In the genomic region with DNA sequence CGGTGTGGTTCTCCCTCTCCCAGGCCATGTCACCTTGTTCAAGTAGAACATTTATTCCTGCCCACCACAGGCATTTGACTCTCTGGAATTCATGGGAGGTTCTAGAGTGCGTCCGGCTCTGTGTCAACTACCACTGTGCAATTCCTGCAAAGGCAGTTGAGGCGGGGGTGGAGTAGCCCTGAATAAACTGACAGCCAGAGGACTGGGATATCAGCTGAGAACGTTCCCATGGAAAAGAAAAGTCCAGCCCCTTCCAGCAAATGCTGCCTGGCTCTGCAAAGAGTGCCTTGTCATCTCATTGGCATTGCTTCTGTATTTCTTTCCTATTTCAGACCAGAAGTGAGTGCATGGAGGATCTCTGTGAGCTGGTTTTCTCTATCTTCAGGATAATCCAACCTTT, we compare ENCODE assay signal across 13 cellular contexts. TPM values are rescaled to one million over a fixed set of nuclear protein-coding genes. Genes with fewer than 3 reads are reported as not detected.
A peak's percentile ranks its signal among the peaks of the same experiment; 100 is the strongest.
DNase-seq lines count a peak whose midpoint lies in the region; ATAC-seq, FAIRE-seq and TF ChIP-seq lines count a peak whose summit lies in the region.
"Had no signal": no experiment of that assay in that cellular context is flagged by ENCODE, and none has a peak within 500 bp of the region (broad histone marks: within the 10 kb centered on the region; RNA-seq: fewer than 3 reads in every experiment).

No MANE protein-coding gene starts in this region.

- no peak overlapping the region for H3K18ac ChIP-seq in trophoblast cell (ENCODE audit: low read length)

- H3K4me2 ChIP-seq in astrocyte (ENCODE audit: low read length), result no peak overlapping the region
- H3K4me2 ChIP-seq in trophoblast cell (ENCODE audit: low read length), result no peak overlapping the region

- WGBS in heart right ventricle, 2 donors, result 65% methylated on average over 5 of the region's 5 CpGs
- no CpG with 5 or more reads among the region's 5 CpGs for WGBS in trophoblast cell (ENCODE audit: extremely low coverage, insufficient coverage, insufficient read length)

- H3K79me1 ChIP-seq in trophoblast cell (ENCODE audit: low read length), result no peaks in the 10 kb centered on the region

- H4K8ac ChIP-seq in trophoblast cell (ENCODE audit: low read depth, low read length), result no peak overlapping the region

- no peak overlapping the region for H2AK5ac ChIP-seq in trophoblast cell (ENCODE audit: low read length)

- peaks cover 34% of the 10 kb centered on the region for H3K4me1 Mint-ChIP-seq in astrocyte (ENCODE audit: low read depth, unreplicated experiment)
- H3K4me1 Mint-ChIP-seq in activated CD4-positive, alpha-beta memory T cell treated with anti-CD3 and anti-CD28 coated beads for 36 hours (ENCODE audit: low read depth), result peaks cover 4% of the 10 kb centered on the region

- H3K23ac ChIP-seq in trophoblast cell (ENCODE audit: low read length), result no peak overlapping the region

- H4K91ac ChIP-seq in trophoblast cell (ENCODE audit: low read depth, low read length), result no peak overlapping the region

- no peak overlapping the region for H3K4me3 Mint-ChIP-seq in astrocyte (ENCODE audit: unreplicated experiment)
- no peak overlapping the region for H3K4me3 Mint-ChIP-seq in activated CD4-positive, alpha-beta memory T cell treated with anti-CD3 and anti-CD28 coated beads for 36 hours
- H3K4me3 Mint-ChIP-seq: activated CD4-positive, alpha-beta memory T cell treated with anti-CD3 and anti-CD28 coated beads, Interleukin-2, amount 10 ng/mL, durations not matched to agents 7 days and 5 days; activated naive CD8-positive, alpha-beta T cell; stimulated activated naive CD8-positive, alpha-beta T cell treated with anti-CD3 and anti-CD28 coated beads, Interleukin-15, Interleukin-2, amounts not matched to agents 100 ng/mL and 50 ng/mL, for 24 hours had no signal

- H3K14ac ChIP-seq in trophoblast cell (ENCODE audit: low read length), result no peak overlapping the region

- H3K4me3 ChIP-seq in AG10803 (ENCODE audit: low read length), result no peak overlapping the region
- H3K4me3 ChIP-seq in astrocyte (ENCODE audit: insufficient read depth, low read depth, low read length), result no peak overlapping the region
- H3K4me3 ChIP-seq in heart right ventricle, result no peak overlapping the region
- no peak overlapping the region for H3K4me3 ChIP-seq in trophoblast cell (ENCODE audit: low read depth, low read length)

- peak; percentile 36 to 85 (median 57) for ATAC-seq in heart right ventricle

- no peak for FAIRE-seq in astrocyte (lab: Jason Lieb, UNC)

- H3K36me3 Mint-ChIP-seq in astrocyte (ENCODE audit: low read depth, unreplicated experiment), result no peaks in the 10 kb centered on the region
- peaks cover 2% of the 10 kb centered on the region for H3K36me3 Mint-ChIP-seq in activated CD4-positive, alpha-beta memory T cell treated with anti-CD3 and anti-CD28 coated beads for 36 hours
- H3K36me3 Mint-ChIP-seq: activated naive CD8-positive, alpha-beta T cell had no signal

- H3K9me3 ChIP-seq in astrocyte (ENCODE audit: insufficient read depth, low read depth, low read length), result no peaks in the 10 kb centered on the region
- H3K9me3 ChIP-seq in heart right ventricle, result no peaks in the 10 kb centered on the region
- no peaks in the 10 kb centered on the region for H3K9me3 ChIP-seq in trophoblast cell (ENCODE audit: insufficient read depth, low read depth, low read length)

- no peak overlapping the region for H4K12ac ChIP-seq in trophoblast cell (ENCODE audit: low read depth, low read length)

- no peak overlapping the region for H2BK5ac ChIP-seq in trophoblast cell (ENCODE audit: low read depth, low read length, poor library complexity)

- H3K27ac ChIP-seq in astrocyte (ENCODE audit: low read depth, low read length), result no peak overlapping the region
- peak overlapping the region in 4 of 10 donors; percentile 19 to 88 (median 41) for H3K27ac ChIP-seq in heart right ventricle
- no peak overlapping the region for H3K27ac ChIP-seq in trophoblast cell (ENCODE audit: low read depth, low read length)

- H3K27me3 ChIP-seq in astrocyte (ENCODE audit: insufficient read depth, low read length) (peaks cover 7% of the 10 kb centered on the region), heart right ventricle (no peaks in the 10 kb centered on the region), trophoblast cell (ENCODE audit: insufficient read depth, low read length) (no peaks in the 10 kb centered on the region)

- H4K20me1 ChIP-seq in astrocyte (ENCODE audit: insufficient read depth, low read length), result peaks cover 3% of the 10 kb centered on the region

- H3K4ac ChIP-seq in trophoblast cell (ENCODE audit: low read depth, low read length), result no peak overlapping the region

- TF ChIP-seq CTCF in AG10803 (conservative IDR thresholded peaks at IDR 0.05; ENCODE audit: low read length) (no peak), astrocyte (IDR thresholded peaks at IDR 0.05; ENCODE audit: insufficient read depth, low read depth, low read length) (no peak), heart right ventricle (IDR thresholded peaks at IDR 0.05) (no peak)

- intact Hi-C loops in heart right ventricle (cut with DNase I), result loop anchor here in 1 of 10 donors (5.0 kb wide), 1 partner anchor 106 kb away; no protein-coding TSS in a partner anchor
- intact Hi-C loops in activated CD4-positive, alpha-beta memory T cell treated with anti-CD3 and anti-CD28 coated beads for 36 hours (cut with micrococcal nuclease), result no loop called here

- DNase-seq in AG10803 (ENCODE audit: low read depth) (peak; percentile 55), astrocyte (ENCODE audit: low read depth) (peak; percentile 79), heart right ventricle (peak in 1 of 2 donors; percentile 39), non-pigmented ciliary epithelial cell (ENCODE audit: low read depth) (peak; percentile 65), NCI-H2171 treated with DMSO at 0.1 percent for 48 hours (lab: John Stamatoyannopoulos, UW) (no peak), trophoblast cell (no peak)
- no peak for DNase-seq in activated T-cell treated with anti-CD3 and anti-CD28 coated beads, Interleukin-2, amount 50 U/mL, for 48 hours
- DNase-seq in activated CD4-positive, alpha-beta memory T cell treated with anti-CD3 and anti-CD28 coated beads for 36 hours, result no peak
- DNase-seq: activated CD4-positive, alpha-beta memory T cell treated with anti-CD3 and anti-CD28 coated beads, Interleukin-2, amount 10 ng/mL, durations not matched to agents 7 days and 5 days; NK-92 treated with Interleukin-12 subunit alpha and Interleukin-12 subunit beta, amount 100 ng/mL, for 24 hours; stimulated activated CD4-positive, alpha-beta T cell treated with anti-CD3 and anti-CD28 coated beads, Interleukin-2, amount 100 ng/mL, for 48 hours had no signal

- H2BK12ac ChIP-seq in trophoblast cell (ENCODE audit: low read length), result no peak overlapping the region

- H3K4me1 ChIP-seq in astrocyte (ENCODE audit: insufficient read depth, low read length), result peaks cover 13% of the 10 kb centered on the region
- peaks cover 2 to 91% (median 16%) of the 10 kb centered on the region in 9 donors for H3K4me1 ChIP-seq in heart right ventricle
- peaks cover 3 to 9% of the 10 kb centered on the region in 2 experiments for H3K4me1 ChIP-seq in trophoblast cell (ENCODE audit: control insufficient read depth in 1 of 2, insufficient read depth in 2 of 2, low read length in 2 of 2)

- peak overlapping the region; percentile 96 for H3K27ac Mint-ChIP-seq in astrocyte (ENCODE audit: unreplicated experiment)
- H3K27ac Mint-ChIP-seq in activated CD4-positive, alpha-beta memory T cell treated with anti-CD3 and anti-CD28 coated beads for 36 hours, result no peak overlapping the region
- H3K27ac Mint-ChIP-seq: activated CD4-positive, alpha-beta memory T cell treated with anti-CD3 and anti-CD28 coated beads, Interleukin-2, amount 10 ng/mL, durations not matched to agents 7 days and 5 days; activated naive CD8-positive, alpha-beta T cell; stimulated activated naive CD8-positive, alpha-beta T cell treated with anti-CD3 and anti-CD28 coated beads, Interleukin-15, Interleukin-2, amounts not matched to agents 100 ng/mL and 50 ng/mL, for 24 hours had no signal

- H2AFZ ChIP-seq in astrocyte (ENCODE audit: low read depth, low read length), result no peak overlapping the region
- no peak overlapping the region for H2AFZ ChIP-seq in trophoblast cell (ENCODE audit: insufficient read depth, low read length, poor library complexity)

- H3K79me2 ChIP-seq in astrocyte (ENCODE audit: insufficient read depth, low read length) (no peaks in the 10 kb centered on the region), trophoblast cell (ENCODE audit: control insufficient read depth, insufficient read depth, low read length, poor library complexity) (no peaks in the 10 kb centered on the region)

- POLR2A ChIA-PET in activated CD4-positive, alpha-beta memory T cell treated with anti-CD3 and anti-CD28 coated beads for 36 hours (lab: Charles Lee), result no interaction called here

- CTCF ChIA-PET in activated CD4-positive, alpha-beta memory T cell treated with anti-CD3 and anti-CD28 coated beads for 36 hours (lab: Charles Lee), result interaction anchor here (1.0 kb wide), 1 partner anchor 22 kb away, joined by 3 read pairs; no protein-coding TSS in a partner anchor

- no peak overlapping the region for H2BK120ac ChIP-seq in trophoblast cell (ENCODE audit: insufficient read depth, low read length, poor library complexity)

- H3K27me3 Mint-ChIP-seq in astrocyte (ENCODE audit: low read depth, unreplicated experiment), result no peaks in the 10 kb centered on the region
- no peaks in the 10 kb centered on the region for H3K27me3 Mint-ChIP-seq in activated CD4-positive, alpha-beta memory T cell treated with anti-CD3 and anti-CD28 coated beads for 36 hours
- H3K27me3 Mint-ChIP-seq: activated CD4-positive, alpha-beta memory T cell treated with anti-CD3 and anti-CD28 coated beads, Interleukin-2, amount 10 ng/mL, durations not matched to agents 7 days and 5 days; activated naive CD8-positive, alpha-beta T cell; stimulated activated naive CD8-positive, alpha-beta T cell treated with anti-CD3 and anti-CD28 coated beads, Interleukin-15, Interleukin-2, amounts not matched to agents 100 ng/mL and 50 ng/mL, for 24 hours had no signal

- H3K36me3 ChIP-seq in astrocyte (ENCODE audit: insufficient read depth, low read length) (no peaks in the 10 kb centered on the region), heart right ventricle (no peaks in the 10 kb centered on the region), trophoblast cell (ENCODE audit: control insufficient read depth in 1 of 2, insufficient read depth in 2 of 2, low read length in 2 of 2) (no peaks in the 10 kb centered on the region)

- no peak overlapping the region for H3K9ac ChIP-seq in astrocyte (ENCODE audit: low read length)
- no peak overlapping the region for H3K9ac ChIP-seq in trophoblast cell (ENCODE audit: low read length)

- H3K9me3 Mint-ChIP-seq in astrocyte (ENCODE audit: unreplicated experiment), result no peaks in the 10 kb centered on the region
- no peaks in the 10 kb centered on the region for H3K9me3 Mint-ChIP-seq in activated CD4-positive, alpha-beta memory T cell treated with anti-CD3 and anti-CD28 coated beads for 36 hours
- H3K9me3 Mint-ChIP-seq: activated CD4-positive, alpha-beta memory T cell treated with anti-CD3 and anti-CD28 coated beads, Interleukin-2, amount 10 ng/mL, durations not matched to agents 7 days and 5 days; stimulated activated naive CD8-positive, alpha-beta T cell treated with anti-CD3 and anti-CD28 coated beads, Interleukin-15, Interleukin-2, amounts not matched to agents 100 ng/mL and 50 ng/mL, for 24 hours had no signal

RNA-seq across cellular contexts. Expression of a gene that starts 18.9 kb away (rescaled TPM):
- total RNA-seq in astrocyte, result 12.1 and 17.7 TPM in 2 replicates
- 10 to 100 TPM in 5 of 10 donors, 1 to 10 TPM in 5; 5.2 to 39.1 (median 9.6) TPM for total RNA-seq in heart right ventricle
- polyA plus RNA-seq in heart right ventricle, result 1 to 10 TPM; 3.0 TPM
- total RNA-seq in activated CD4-positive, alpha-beta memory T cell treated with anti-CD3 and anti-CD28 coated beads for 36 hours, result 1 to 10 TPM; 4.4 to 4.6 TPM
- 3.9 and 4.1 TPM in 2 replicates for polyA plus RNA-seq in trophoblast cell (2013)

Comparison
In these comparisons a context has a peak if more than half of its experiments do, and no peak if none do; other contexts are left out.
1. DNase-seq: peak in AG10803 (single experiment), astrocyte (single experiment) and non-pigmented ciliary epithelial cell (single experiment); none in activated T-cell treated with anti-CD3 and anti-CD28 coated beads, Interleukin-2, amount 50 U/mL, for 48 hours (0 of 2), activated CD4-positive, alpha-beta memory T cell treated with anti-CD3 and anti-CD28 coated beads for 36 hours (single experiment), NCI-H2171 treated with DMSO at 0.1 percent for 48 hours (single experiment) and trophoblast cell (0 of 2).